11 cellular contexts compared by ENCODE assay signal in the genomic region with DNA sequence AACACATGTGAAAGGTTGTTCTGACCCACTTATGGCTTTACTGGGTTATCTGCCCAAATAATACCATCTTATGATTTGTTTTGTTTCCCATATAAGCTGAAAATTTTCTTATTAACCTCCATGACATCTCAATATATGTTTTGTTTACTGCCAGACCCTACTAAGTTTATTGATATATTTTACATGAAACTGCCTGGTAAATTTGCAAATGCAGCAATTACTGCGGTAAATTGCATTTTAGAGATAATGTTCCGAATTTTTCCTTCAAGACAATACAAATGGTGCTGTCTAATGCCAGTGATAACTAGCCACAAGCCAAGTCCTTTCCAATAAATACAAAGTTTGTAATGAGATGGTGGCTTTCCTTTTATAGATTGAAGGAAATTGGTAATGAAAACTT.
"Had no signal": no experiment of that assay in that cellular context is flagged by ENCODE, and none has a peak within 500 bp of the region (broad histone marks: within the 10 kb centered on the region; RNA-seq: fewer than 3 reads in every experiment).

No MANE protein-coding gene starts in this region.

- H3K27ac ChIP-seq: GM23248 had no signal

- H3K4me1 ChIP-seq: HAP-1 had no signal

- H2AFZ ChIP-seq: GM23248, GM23338 had no signal

- H3K36me3 ChIP-seq: HAP-1 had no signal

- DNase-seq: GM23248, GOT3, H7, H9, HCEC 1CT, HFFc6 had no signal

- H3K4me2 ChIP-seq: GM23338 had no signal

- H3K4me3 ChIP-seq: GM23248, GM23338, HAP-1 had no signal

- H3K9me3 ChIP-seq: HAP-1 had no signal

- FAIRE-seq: H1, H54 had no signal

- ATAC-seq: GM23338, HCT116 had no signal

- H3K9ac ChIP-seq: GM23248 had no signal
